In the genomic region with DNA sequence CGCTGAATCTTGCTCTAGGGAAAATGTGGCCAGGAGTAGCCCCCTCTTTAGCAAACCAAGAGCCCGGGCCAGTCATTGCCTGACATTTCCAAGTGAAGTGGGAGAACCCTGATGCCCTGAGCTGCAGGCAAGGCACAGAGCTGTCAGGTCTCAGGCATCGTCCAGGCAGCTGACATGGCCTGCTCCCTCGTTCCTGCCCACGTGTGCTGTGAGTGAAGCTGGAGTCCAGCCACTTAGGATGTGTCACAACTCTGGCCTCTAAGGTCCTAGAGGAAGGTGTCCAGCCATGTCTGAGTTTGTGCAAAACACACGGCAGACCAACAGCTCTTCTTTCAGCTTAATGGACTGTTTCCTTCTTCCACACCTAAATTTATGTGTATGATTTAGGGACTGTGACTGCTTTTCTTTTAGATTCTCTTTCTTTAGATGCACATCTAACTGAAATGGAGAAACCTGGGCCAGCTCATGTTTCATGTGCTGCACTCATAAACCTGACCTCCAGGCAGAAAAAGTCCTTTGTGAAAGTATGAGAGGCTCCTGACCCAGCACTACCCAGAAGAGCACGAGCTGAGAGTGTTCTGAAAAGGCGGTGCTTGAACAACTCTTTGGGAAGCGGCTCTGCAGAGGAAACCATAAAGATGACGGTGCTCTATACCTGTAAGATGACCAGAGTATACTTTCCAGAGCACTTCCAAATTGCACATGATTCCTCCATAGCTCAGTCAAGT, we compare ENCODE assay signal across 16 cellular contexts. TPM values are rescaled to one million over a fixed set of nuclear protein-coding genes. Genes with fewer than 3 reads are reported as not detected.
A peak's percentile ranks its signal among the peaks of the same experiment; 100 is the strongest.
DNase-seq lines count a peak whose midpoint lies in the region; ATAC-seq and TF ChIP-seq lines count a peak whose summit lies in the region.
"Had no signal": no experiment of that assay in that cellular context is flagged by ENCODE, and none has a peak within 500 bp of the region (broad histone marks: within the 10 kb centered on the region; RNA-seq: fewer than 3 reads in every experiment).

No MANE protein-coding gene starts in this region.

- H3K36me3 ChIP-seq in osteoblast (ENCODE audit: insufficient read depth, low read length): peaks cover 21% of the 10 kb centered on the region

- no peak overlapping the region for H3K27ac ChIP-seq in osteoblast (ENCODE audit: low read depth, low read length)
- H3K27ac ChIP-seq: RWPE1, skin epidermis had no signal

- H4K20me1 ChIP-seq in osteoblast (ENCODE audit: insufficient read depth, low read length): no peaks in the 10 kb centered on the region

- H3K4me2 ChIP-seq in osteoblast (ENCODE audit: insufficient read depth, low read length): no peak overlapping the region

- H3K4me3 ChIP-seq in foreskin fibroblast (ENCODE audit: low read depth in 1 of 2, low read length in 2 of 2): no peak overlapping the region
- no peak overlapping the region for H3K4me3 ChIP-seq in osteoblast (ENCODE audit: insufficient read depth, low read length)
- H3K4me3 ChIP-seq: skin epidermis had no signal

- no peaks in the 10 kb centered on the region for H3K4me1 ChIP-seq in osteoblast (ENCODE audit: insufficient read depth, low read length)

- no peaks in the 10 kb centered on the region for H3K79me2 ChIP-seq in osteoblast (ENCODE audit: insufficient read depth, low read length)

- peak; percentile 52 for DNase-seq in EH (ENCODE audit: low read depth)
- DNase-seq in M059J (ENCODE audit: low read depth): peak; percentile 37
- DNase-seq in foreskin fibroblast: peak; percentile 53 to 69
- DNase-seq in osteoblast (ENCODE audit: insufficient read length, low spot score, missing footprints): peak; percentile 81
- no peak for DNase-seq in activated CD4-positive, alpha-beta T cell treated with anti-CD3 and anti-CD28 coated beads, Interleukin-2, amount 50 U/mL, for 1 hour
- no peak for DNase-seq in effector CD8-positive, alpha-beta T cell (lab: John Stamatoyannopoulos, UW)
- no peak for DNase-seq in omental fat pad (ENCODE audit: low spot score)
- DNase-seq: activated T-cell treated with anti-CD3 and anti-CD28 coated beads, Interleukin-2, amount 50 U/mL, for 1 hour; H7; NCI-H1436 treated with DMSO at 0.1 percent for 48 hours; NCI-H345; NK-92 treated with Interleukin-12 subunit alpha and Interleukin-12 subunit beta, amount 100 ng/mL, for 24 hours; stimulated activated CD4-positive, alpha-beta T cell treated with anti-CD3 and anti-CD28 coated beads, Interleukin-4, amount 100 ng/mL, for 1 hour had no signal

- TF ChIP-seq CTCF in foreskin fibroblast (IDR thresholded peaks at IDR 0.05; ENCODE audit: low read depth, low read length) (no peak), osteoblast (IDR thresholded peaks at IDR 0.05; ENCODE audit: extremely low read depth, low read depth, low read length) (no peak), omental fat pad (IDR thresholded peaks at IDR 0.05) (no peak)

- H3K9me3 ChIP-seq in osteoblast (ENCODE audit: low read depth, low read length): no peaks in the 10 kb centered on the region

- H3K27me3 ChIP-seq in osteoblast (ENCODE audit: insufficient read depth, low read length): no peaks in the 10 kb centered on the region

- no peak overlapping the region for H2AFZ ChIP-seq in osteoblast (ENCODE audit: low read length)

- ATAC-seq in GM18909 (IDR thresholded peaks at IDR 0.05; ENCODE audit: poor library complexity, unreplicated experiment): no peak
- ATAC-seq in omental fat pad (ENCODE audit: low FRiP score): no peak

RNA-seq across cellular contexts. Expression of a gene that starts 14.8 kb away (rescaled TPM):
- 4.3 and 6.8 TPM in 2 replicates for total RNA-seq in M059J (2014; rRNA removed; shearing (Covaris generic))
- total RNA-seq in osteoblast: 4.3 and 5.9 TPM in 2 replicates
- total RNA-seq in omental fat pad: 10 to 100 TPM in 2 of 4 donors, 1 to 10 TPM in 2; 4.4 to 44.9 (median 16.5) TPM

RNA-seq across cellular contexts. Expression of a gene that starts 26.9 kb away (rescaled TPM):
- total RNA-seq in M059J (2014; rRNA removed; shearing (Covaris generic)): 15.2 and 18.3 TPM in 2 replicates
- total RNA-seq in osteoblast (29.7 and 35.4 TPM in 2 replicates), omental fat pad (10 to 100 TPM; 16.5 to 32.3 (median 22.4) TPM)

RNA-seq across cellular contexts. Expression of a gene that starts 58.7 kb away (rescaled TPM):
- 46.2 and 64.1 TPM in 2 replicates for total RNA-seq in M059J (2014; rRNA removed; shearing (Covaris generic))
- total RNA-seq in osteoblast: 69.0 and 77.1 TPM in 2 replicates
- total RNA-seq in omental fat pad: 100 to 1,000 TPM in 1 of 4 donors, 10 to 100 TPM in 3; 59.2 to 103 (median 62.0) TPM

RNA-seq across cellular contexts. Expression of a gene that starts 59.3 kb away (rescaled TPM):
- total RNA-seq in M059J (2014; rRNA removed; shearing (Covaris generic)): 27.7 and 35.2 TPM in 2 replicates
- total RNA-seq in osteoblast: 69.0 and 77.4 TPM in 2 replicates
- 100 to 1,000 TPM in 2 of 4 donors, 10 to 100 TPM in 2; 87.2 to 150 (median 112) TPM for total RNA-seq in omental fat pad

Comparison
In these comparisons a context has a peak if more than half of its experiments do, and no peak if none do; other contexts are left out.
1. DNase-seq: peak in EH (single experiment), M059J (single experiment), foreskin fibroblast (2 of 2) and osteoblast (single experiment); none in activated CD4-positive, alpha-beta T cell treated with anti-CD3 and anti-CD28 coated beads, Interleukin-2, amount 50 U/mL, for 1 hour (single experiment), effector CD8-positive, alpha-beta T cell (single experiment) and omental fat pad (single experiment).